14 cellular contexts compared by ENCODE assay signal in the genomic region with DNA sequence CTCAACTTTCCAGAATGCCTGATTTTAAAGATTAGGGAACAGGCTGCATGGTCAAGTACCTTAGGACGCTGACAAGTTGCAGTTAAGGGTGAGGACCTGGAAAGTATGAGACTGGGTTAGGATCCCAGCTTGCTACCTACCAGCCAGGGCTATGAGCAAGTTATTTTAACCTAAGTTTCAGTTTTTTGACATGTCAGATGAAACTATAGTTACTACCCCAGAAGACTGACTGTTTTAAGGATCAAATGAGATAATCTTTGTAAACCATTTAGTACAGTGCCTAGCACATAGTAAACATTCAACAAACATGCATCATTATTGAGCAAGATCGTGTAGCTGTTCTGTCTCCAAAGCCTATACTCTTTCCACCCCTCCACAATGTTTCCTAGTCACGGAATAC. TPM values are rescaled to one million over a fixed set of nuclear protein-coding genes. Genes with fewer than 3 reads are reported as not detected.
DNase-seq lines count a peak whose midpoint lies in the region; ATAC-seq and TF ChIP-seq lines count a peak whose summit lies in the region.
"Had no signal": no experiment of that assay in that cellular context is flagged by ENCODE, and none has a peak within 500 bp of the region (broad histone marks: within the 10 kb centered on the region; RNA-seq: fewer than 3 reads in every experiment).

No MANE protein-coding gene starts in this region.

- H3K4me1 Mint-ChIP-seq in activated CD4-positive, alpha-beta T cell treated with anti-CD3 and anti-CD28 coated beads, Interleukin-2, amount 10 ng/mL, durations not matched to agents 7 days and 5 days: peaks cover 58% of the 10 kb centered on the region
- H3K4me1 Mint-ChIP-seq in activated B cell treated with CpG ODN at 0.5 μM for 24 hours: peaks cover 78% of the 10 kb centered on the region
- H3K4me1 Mint-ChIP-seq in effector memory CD8-positive, alpha-beta T cell (ENCODE audit: low read depth in 2 of 2): peaks cover 38 to 66% of the 10 kb centered on the region in 2 donors
- H3K4me1 Mint-ChIP-seq in stimulated activated memory B cell treated with anti-CD40 and anti-IgM and Interleukin-4, amounts not matched to agents 10 μg/mL and 1 μg/mL and 100 μg/mL, for 72 hours: peaks cover 88% of the 10 kb centered on the region

- TF ChIP-seq CTCF in activated B cell treated with CpG ODN at 0.5 μM for 24 hours (IDR thresholded peaks at IDR 0.05): no peak

- no peaks in the 10 kb centered on the region for H3K4me1 ChIP-seq in aorta (ENCODE audit: control insufficient read depth in 1 of 2, insufficient read depth in 2 of 2, low read length in 2 of 2)
- H3K4me1 ChIP-seq: pancreas had no signal

- DNase-seq in activated CD4-positive, alpha-beta T cell treated with anti-CD3 and anti-CD28 coated beads, Interleukin-2, amount 10 ng/mL, durations not matched to agents 7 days and 5 days: no peak
- no peak for DNase-seq in activated CD4-positive, alpha-beta T cell treated with anti-CD3 and anti-CD28 coated beads for 1 hour
- DNase-seq in activated B cell treated with CpG ODN at 0.5 μM for 24 hours (no peak), DMS79 (lab: John Stamatoyannopoulos, UW) (no peak), aorta (no peak)
- DNase-seq in effector memory CD8-positive, alpha-beta T cell: no peak
- DNase-seq: mammary epithelial cell, NCI-H187, NCI-H748 treated with DMSO at 0.1 percent for 48 hours had no signal

- no peaks in the 10 kb centered on the region for H3K9me3 ChIP-seq in aorta (ENCODE audit: control insufficient read depth, low read length)
- H3K9me3 ChIP-seq: pancreas had no signal

- peak overlapping the region; percentile 54 for H3K4me3 Mint-ChIP-seq in activated CD4-positive, alpha-beta T cell treated with anti-CD3 and anti-CD28 coated beads, Interleukin-2, amount 10 ng/mL, durations not matched to agents 7 days and 5 days
- peak overlapping the region; percentile 44 for H3K4me3 Mint-ChIP-seq in activated B cell treated with CpG ODN at 0.5 μM for 24 hours
- peak overlapping the region; percentile 64 to 76 for H3K4me3 Mint-ChIP-seq in effector memory CD8-positive, alpha-beta T cell
- peak overlapping the region; percentile 29 for H3K4me3 Mint-ChIP-seq in stimulated activated memory B cell treated with anti-CD40 and anti-IgM and Interleukin-4, amounts not matched to agents 10 μg/mL and 1 μg/mL and 100 μg/mL, for 72 hours

- intact Hi-C loops in activated B cell treated with CpG ODN at 0.5 μM for 24 hours (cut with micrococcal nuclease) (no loop called here), aorta (cut with DNase I) (no loop called here)

- H3K36me3 Mint-ChIP-seq in activated CD4-positive, alpha-beta T cell treated with anti-CD3 and anti-CD28 coated beads, Interleukin-2, amount 10 ng/mL, durations not matched to agents 7 days and 5 days (ENCODE audit: low read depth): peaks cover 64% of the 10 kb centered on the region
- peaks cover 81% of the 10 kb centered on the region for H3K36me3 Mint-ChIP-seq in activated B cell treated with CpG ODN at 0.5 μM for 24 hours (ENCODE audit: low read depth)
- peaks cover 18% of the 10 kb centered on the region for H3K36me3 Mint-ChIP-seq in effector memory CD8-positive, alpha-beta T cell (ENCODE audit: insufficient read depth)
- H3K36me3 Mint-ChIP-seq in stimulated activated memory B cell treated with anti-CD40 and anti-IgM and Interleukin-4, amounts not matched to agents 10 μg/mL and 1 μg/mL and 100 μg/mL, for 72 hours: peaks cover 60% of the 10 kb centered on the region

- ATAC-seq in activated B cell treated with CpG ODN at 0.5 μM for 24 hours (ENCODE audit: low read depth) (no peak), GM18511 (IDR thresholded peaks at IDR 0.05; ENCODE audit: unreplicated experiment) (no peak), aorta (ENCODE audit: low FRiP score) (no peak)
- peak; percentile 7 for ATAC-seq in effector memory CD8-positive, alpha-beta T cell (replicated peaks)
- no peak for ATAC-seq in stimulated activated memory B cell treated with anti-CD40 and anti-IgM and Interleukin-4, amounts not matched to agents 10 μg/mL and 1 μg/mL and 100 μg/mL, for 72 hours

- H3K36me3 ChIP-seq in aorta (ENCODE audit: control insufficient read depth in 1 of 2, insufficient read depth in 2 of 2, low read length in 1 of 2): peaks cover 0 to 2% of the 10 kb centered on the region in 2 donors

- H3K27ac Mint-ChIP-seq in activated CD4-positive, alpha-beta T cell treated with anti-CD3 and anti-CD28 coated beads, Interleukin-2, amount 10 ng/mL, durations not matched to agents 7 days and 5 days: peak overlapping the region; percentile 89
- peak overlapping the region; percentile 85 for H3K27ac Mint-ChIP-seq in activated B cell treated with CpG ODN at 0.5 μM for 24 hours
- H3K27ac Mint-ChIP-seq in effector memory CD8-positive, alpha-beta T cell: peak overlapping the region; percentile 89 to 91
- H3K27ac Mint-ChIP-seq in stimulated activated memory B cell treated with anti-CD40 and anti-IgM and Interleukin-4, amounts not matched to agents 10 μg/mL and 1 μg/mL and 100 μg/mL, for 72 hours: peak overlapping the region; percentile 97

- no peak overlapping the region for H3K27ac ChIP-seq in aorta (ENCODE audit: low read depth in 1 of 2, low read length in 2 of 2)

- no peaks in the 10 kb centered on the region for H3K27me3 Mint-ChIP-seq in activated CD4-positive, alpha-beta T cell treated with anti-CD3 and anti-CD28 coated beads, Interleukin-2, amount 10 ng/mL, durations not matched to agents 7 days and 5 days
- H3K27me3 Mint-ChIP-seq in activated B cell treated with CpG ODN at 0.5 μM for 24 hours: no peaks in the 10 kb centered on the region
- no peaks in the 10 kb centered on the region for H3K27me3 Mint-ChIP-seq in effector memory CD8-positive, alpha-beta T cell
- no peaks in the 10 kb centered on the region for H3K27me3 Mint-ChIP-seq in stimulated activated memory B cell treated with anti-CD40 and anti-IgM and Interleukin-4, amounts not matched to agents 10 μg/mL and 1 μg/mL and 100 μg/mL, for 72 hours

- POLR2A ChIA-PET in activated CD4-positive, alpha-beta T cell treated with anti-CD3 and anti-CD28 coated beads, Interleukin-2, amount 10 ng/mL, durations not matched to agents 7 days and 5 days (lab: Charles Lee): no interaction called here
- POLR2A ChIA-PET in activated B cell treated with CpG ODN at 0.5 μM for 24 hours (lab: Charles Lee): interaction anchor here (1.3 to 2.4 kb wide), 5 partner anchors 10 to 45 kb away, joined by 3 to 19 read pairs (median 6); partner anchors contain the start of gene THEMIS2

- CTCF ChIA-PET in activated CD4-positive, alpha-beta T cell treated with anti-CD3 and anti-CD28 coated beads, Interleukin-2, amount 10 ng/mL, durations not matched to agents 7 days and 5 days (lab: Charles Lee): interaction anchor here (0.6 to 2.3 kb wide), 4 partner anchors 9 to 468 kb away, joined by 3 to 6 read pairs (median 4); no protein-coding TSS in a partner anchor
- CTCF ChIA-PET in activated B cell treated with CpG ODN at 0.5 μM for 24 hours (lab: Charles Lee): no interaction called here

- no peaks in the 10 kb centered on the region for H3K9me3 Mint-ChIP-seq in activated CD4-positive, alpha-beta T cell treated with anti-CD3 and anti-CD28 coated beads, Interleukin-2, amount 10 ng/mL, durations not matched to agents 7 days and 5 days
- H3K9me3 Mint-ChIP-seq in activated B cell treated with CpG ODN at 0.5 μM for 24 hours: no peaks in the 10 kb centered on the region
- no peaks in the 10 kb centered on the region for H3K9me3 Mint-ChIP-seq in effector memory CD8-positive, alpha-beta T cell
- no peaks in the 10 kb centered on the region for H3K9me3 Mint-ChIP-seq in stimulated activated memory B cell treated with anti-CD40 and anti-IgM and Interleukin-4, amounts not matched to agents 10 μg/mL and 1 μg/mL and 100 μg/mL, for 72 hours

- 81 to 88% methylated on average over 3 of the region's 3 CpGs for WGBS in aorta, 2 donors

- no peak overlapping the region for H3K4me3 ChIP-seq in aorta (ENCODE audit: low read length in 2 of 2)
- H3K4me3 ChIP-seq: pancreas had no signal

- H3K27me3 ChIP-seq in aorta (ENCODE audit: control insufficient read depth in 1 of 2, insufficient read depth in 2 of 2, low read length in 1 of 2): no peaks in the 10 kb centered on the region
- H3K27me3 ChIP-seq: pancreas had no signal

RNA-seq across cellular contexts. Expression of gene THEMIS2, which starts 14.4 kb away (rescaled TPM):
- 10 to 100 TPM; 24.3 to 31.1 TPM for total RNA-seq in activated CD4-positive, alpha-beta T cell treated with anti-CD3 and anti-CD28 coated beads, Interleukin-2, amount 10 ng/mL, durations not matched to agents 7 days and 5 days
- total RNA-seq in activated B cell treated with CpG ODN at 0.5 μM for 24 hours (56.1 and 78.6 TPM in 2 replicates), aorta (10 to 100 TPM; 30.7 to 36.1 TPM)
- 10 to 100 TPM in 1 of 2 donors, 1 to 10 TPM in 1; 5.3 to 21.7 TPM for polyA plus RNA-seq in aorta

RNA-seq across cellular contexts. Expression of gene RPA2, which starts 27.6 kb away (rescaled TPM):
- 10 to 100 TPM; 62.7 to 63.8 TPM for total RNA-seq in activated CD4-positive, alpha-beta T cell treated with anti-CD3 and anti-CD28 coated beads, Interleukin-2, amount 10 ng/mL, durations not matched to agents 7 days and 5 days
- 53.7 and 55.1 TPM in 2 replicates for total RNA-seq in activated B cell treated with CpG ODN at 0.5 μM for 24 hours
- total RNA-seq in aorta: 10 to 100 TPM; 22.2 to 22.6 TPM
- 10 to 100 TPM; 22.4 to 28.5 TPM for polyA plus RNA-seq in aorta

RNA-seq across cellular contexts. Expression of gene SMPDL3B, which starts 48.1 kb away (rescaled TPM):
- total RNA-seq in activated CD4-positive, alpha-beta T cell treated with anti-CD3 and anti-CD28 coated beads, Interleukin-2, amount 10 ng/mL, durations not matched to agents 7 days and 5 days: under 1 TPM; 0.20 to 0.21 TPM
- total RNA-seq in activated B cell treated with CpG ODN at 0.5 μM for 24 hours (not detected in 2 replicates), aorta (under 1 TPM in 1 of 2 donors, not detected in 1; 0.49 TPM)
- polyA plus RNA-seq in aorta: 1 to 10 TPM in 1 of 2 donors, not detected in 1; 3.0 TPM
- total RNA-seq: cardiac septum, Right ventricle myocardium superior had no signal

RNA-seq across cellular contexts. Expression of gene PPP1R8, which starts 56.2 kb away (rescaled TPM):
- 10 to 100 TPM; 55.8 to 57.5 TPM for total RNA-seq in activated CD4-positive, alpha-beta T cell treated with anti-CD3 and anti-CD28 coated beads, Interleukin-2, amount 10 ng/mL, durations not matched to agents 7 days and 5 days
- 48.3 and 52.0 TPM in 2 replicates for total RNA-seq in activated B cell treated with CpG ODN at 0.5 μM for 24 hours
- 10 to 100 TPM; 28.9 to 29.5 TPM for total RNA-seq in aorta
- 10 to 100 TPM; 22.3 to 32.0 TPM for polyA plus RNA-seq in aorta
